ENCODE assay signal across 12 cellular contexts in the genomic region with DNA sequence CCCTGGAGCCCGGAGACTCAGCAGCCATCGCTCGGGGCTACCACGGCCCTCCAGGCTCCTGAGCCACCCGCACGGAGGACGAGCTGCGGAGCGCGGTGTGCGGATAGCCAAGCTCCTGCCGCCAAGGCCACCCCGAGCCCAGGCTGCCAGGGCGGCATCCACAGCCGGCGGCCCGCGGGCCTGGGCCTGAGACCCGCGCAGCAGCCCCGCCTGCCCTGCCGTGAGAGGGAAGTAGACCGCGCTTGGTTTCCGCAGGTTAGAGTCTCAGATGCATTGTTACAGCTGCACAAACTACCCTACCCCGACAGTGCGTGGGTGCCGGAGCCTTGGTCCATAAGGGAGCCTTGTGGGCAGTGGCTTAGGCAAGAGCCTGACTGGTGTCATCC.
DNase-seq lines count a peak whose midpoint lies in the region; ATAC-seq and TF ChIP-seq lines count a peak whose summit lies in the region.
"Had no signal": no experiment of that assay in that cellular context is flagged by ENCODE, and none has a peak within 500 bp of the region (broad histone marks: within the 10 kb centered on the region; RNA-seq: fewer than 3 reads in every experiment).

No MANE protein-coding gene starts in this region.

- H3K36me3 Mint-ChIP-seq in naive thymus-derived CD4-positive, alpha-beta T cell: peaks cover 0 to 7% (median 0%) of the 10 kb centered on the region in 5 donors

- H3K4me3 Mint-ChIP-seq in naive thymus-derived CD4-positive, alpha-beta T cell: peak overlapping the region in 2 of 10 donors; percentile 3 to 22

- WGBS in esophagus, 2 donors: 46 to 52% methylated on average over 28 of the region's 28 CpGs
- 50% methylated on average over 28 of the region's 28 CpGs for WGBS in urinary bladder

- H3K9me3 ChIP-seq in esophagus (ENCODE audit: control insufficient read depth in 2 of 2, insufficient read depth in 1 of 2, low read depth in 1 of 2, low read length in 1 of 2): peaks cover 0 to 3% of the 10 kb centered on the region in 2 donors
- H3K9me3 ChIP-seq in naive thymus-derived CD4-positive, alpha-beta T cell (ENCODE audit: control insufficient read depth in 2 of 3, low read length in 3 of 3): no peaks in the 10 kb centered on the region

- no peak overlapping the region for H3K27ac ChIP-seq in esophagus (ENCODE audit: low read depth in 2 of 2, low read length in 1 of 2)
- H3K27ac ChIP-seq in naive thymus-derived CD4-positive, alpha-beta T cell (ENCODE audit: low read depth, low read length): no peak overlapping the region
- H3K27ac ChIP-seq in urinary bladder (ENCODE audit: low read depth): no peak overlapping the region

- H3K27ac Mint-ChIP-seq in naive thymus-derived CD4-positive, alpha-beta T cell: no peak overlapping the region

- peaks cover 3 to 18% (median 8%) of the 10 kb centered on the region in 7 donors for H3K4me1 Mint-ChIP-seq in naive thymus-derived CD4-positive, alpha-beta T cell

- POLR2A ChIA-PET in naive thymus-derived CD4-positive, alpha-beta T cell (lab: Charles Lee): no interaction called here

- peaks cover 31 to 47% (median 40%) of the 10 kb centered on the region in 5 donors for H3K27me3 Mint-ChIP-seq in naive thymus-derived CD4-positive, alpha-beta T cell

- CTCF ChIA-PET in naive thymus-derived CD4-positive, alpha-beta T cell (lab: Charles Lee): no interaction called here

- no peaks in the 10 kb centered on the region for H3K36me3 ChIP-seq in esophagus (ENCODE audit: control insufficient read depth in 2 of 2, insufficient read depth in 2 of 2, low read length in 1 of 2)
- no peaks in the 10 kb centered on the region for H3K36me3 ChIP-seq in naive thymus-derived CD4-positive, alpha-beta T cell (ENCODE audit: control insufficient read depth in 2 of 3, insufficient read depth in 3 of 3, low read length in 3 of 3)
- H3K36me3 ChIP-seq in urinary bladder (ENCODE audit: insufficient read depth): no peaks in the 10 kb centered on the region

- peak; percentile 7 for DNase-seq in NCI-H510A (lab: John Stamatoyannopoulos, UW)
- DNase-seq in NCI-H510A treated with DMSO at 0.1 percent for 48 hours (lab: John Stamatoyannopoulos, UW): no peak
- DNase-seq in naive thymus-derived CD4-positive, alpha-beta T cell: no peak
- no peak for DNase-seq in GM03348 (ENCODE audit: low spot score)
- no peak for DNase-seq in erythroblast (lab: John Stamatoyannopoulos, UW)
- DNase-seq: 8988T; activated CD8-positive, alpha-beta memory T cell treated with anti-CD3 and anti-CD28 coated beads, Interleukin-2, amount 50 U/mL, for 48 hours; NCI-H226; stimulated activated CD4-positive, alpha-beta T cell treated with anti-CD3 and anti-CD28 coated beads, Interleukin-4, amount 100 ng/mL, for 24 hours had no signal

- H3K4me1 ChIP-seq in esophagus (ENCODE audit: control insufficient read depth in 2 of 2, insufficient read depth in 2 of 2, low read length in 1 of 2) (peaks cover 0 to 11% of the 10 kb centered on the region in 2 donors), urinary bladder (ENCODE audit: insufficient read depth) (no peaks in the 10 kb centered on the region)
- no peaks in the 10 kb centered on the region for H3K4me1 ChIP-seq in naive thymus-derived CD4-positive, alpha-beta T cell (ENCODE audit: control insufficient read depth in 2 of 2, insufficient read depth in 2 of 2, low read length in 2 of 2)

- TF ChIP-seq POLR2A in erythroblast (IDR thresholded peaks at IDR 0.05; ENCODE audit: low read length): no peak

- H3K27me3 ChIP-seq in esophagus (ENCODE audit: control insufficient read depth in 1 of 2, insufficient read depth in 2 of 2, low read length in 2 of 2): no peaks in the 10 kb centered on the region
- no peaks in the 10 kb centered on the region for H3K27me3 ChIP-seq in naive thymus-derived CD4-positive, alpha-beta T cell (ENCODE audit: control insufficient read depth in 2 of 2, insufficient read depth in 2 of 2, low read length in 2 of 2)

- H3K4me3 ChIP-seq in esophagus (ENCODE audit: low read depth in 1 of 2, low read length in 2 of 2) (peak overlapping the region; percentile 5 to 49), urinary bladder (ENCODE audit: low read depth, low read length) (peak overlapping the region; percentile 30)
- H3K4me3 ChIP-seq in naive thymus-derived CD4-positive, alpha-beta T cell (ENCODE audit: low read length): no peak overlapping the region

- ATAC-seq in naive thymus-derived CD4-positive, alpha-beta T cell: peak; percentile 26
- no peak for ATAC-seq in GM19397 (IDR thresholded peaks at IDR 0.05; ENCODE audit: unreplicated experiment)

- peaks cover 0 to 11% (median 4%) of the 10 kb centered on the region in 11 donors for H3K9me3 Mint-ChIP-seq in naive thymus-derived CD4-positive, alpha-beta T cell

- intact Hi-C loops in naive thymus-derived CD4-positive, alpha-beta T cell (cut with micrococcal nuclease): no loop called here
